In genomic region chr1:11051121-11051520, GRCh38 we compare ENCODE assay signal across 11 cellular contexts. TPM values are rescaled to one million over a fixed set of nuclear protein-coding genes. Genes with fewer than 3 reads are reported as not detected.
DNase-seq lines count a peak whose midpoint lies in the region; ATAC-seq and TF ChIP-seq lines count a peak whose summit lies in the region.
"Not testable (repeated sequence)": the region's sequence is repeated elsewhere in the genome, so short reads cannot be mapped to it uniquely, and the experiment has no call there.
"Had no signal": no experiment of that assay in that cellular context is flagged by ENCODE, and none has a peak within 500 bp of the region (broad histone marks: within the 10 kb centered on the region; RNA-seq: fewer than 3 reads in every experiment).

No MANE protein-coding gene starts in this region.

- peak overlapping the region; percentile 44 for H3K27ac Mint-ChIP-seq in activated T-helper 17 cell treated with anti-CD3 and anti-CD28 coated beads, Interleukin-2, amount 50 U/mL, for 72 hours
- H3K27ac Mint-ChIP-seq in neural crest cell (ENCODE audit: unreplicated experiment), result not testable (repeated sequence)
- peak overlapping the region; percentile 9 for H3K27ac Mint-ChIP-seq in stimulated activated effector memory CD8-positive, alpha-beta T cell treated with anti-CD3 and anti-CD28 coated beads, Interleukin-12 subunit alpha, Interleukin-12 subunit beta, amount 100 ng/mL, for 72 hours

- H3K27me3 Mint-ChIP-seq in activated T-helper 17 cell treated with anti-CD3 and anti-CD28 coated beads, Interleukin-2, amount 50 U/mL, for 72 hours; neural crest cell (ENCODE audit: low read depth): not testable (repeated sequence)

- H3K9ac ChIP-seq in OCI-LY3 (ENCODE audit: low read length); SK-N-MC (ENCODE audit: insufficient read length): not testable (repeated sequence)

- peak overlapping the region; percentile 65 for H3K4me2 ChIP-seq in OCI-LY3 (ENCODE audit: low read length)

- not testable (repeated sequence) for H4K20me1 ChIP-seq in OCI-LY3 (ENCODE audit: insufficient read depth, low read length)

- not testable (repeated sequence) for H3K79me2 ChIP-seq in OCI-LY3 (ENCODE audit: low read length)

- not testable (repeated sequence) for H3K4me1 Mint-ChIP-seq in activated T-helper 17 cell treated with anti-CD3 and anti-CD28 coated beads, Interleukin-2, amount 50 U/mL, for 72 hours; neural crest cell; stimulated activated effector memory CD8-positive, alpha-beta T cell treated with anti-CD3 and anti-CD28 coated beads, Interleukin-12 subunit alpha, Interleukin-12 subunit beta, amount 100 ng/mL, for 72 hours

- H3K4me3 Mint-ChIP-seq in activated T-helper 17 cell treated with anti-CD3 and anti-CD28 coated beads, Interleukin-2, amount 50 U/mL, for 72 hours, result peak overlapping the region; percentile 26
- H3K4me3 Mint-ChIP-seq in neural crest cell, result peak overlapping the region; percentile 16
- H3K4me3 Mint-ChIP-seq in stimulated activated effector memory CD8-positive, alpha-beta T cell treated with anti-CD3 and anti-CD28 coated beads, Interleukin-12 subunit alpha, Interleukin-12 subunit beta, amount 100 ng/mL, for 72 hours, result not testable (repeated sequence)

- ATAC-seq in activated T-helper 17 cell treated with anti-CD3 and anti-CD28 coated beads, Interleukin-2, amount 50 U/mL, for 72 hours (replicated peaks); stimulated activated effector memory CD8-positive, alpha-beta T cell treated with anti-CD3 and anti-CD28 coated beads, Interleukin-12 subunit alpha, Interleukin-12 subunit beta, amount 100 ng/mL, for 72 hours: not testable (repeated sequence)
- ATAC-seq in foreskin keratinocyte, result peak; percentile 42

- H3K36me3 ChIP-seq in OCI-LY3 (replicated peaks; ENCODE audit: low read depth, low read length); SK-N-MC (ENCODE audit: insufficient read depth, low read length): not testable (repeated sequence)

- peaks cover 17% of the 10 kb centered on the region for H3K36me3 Mint-ChIP-seq in activated T-helper 17 cell treated with anti-CD3 and anti-CD28 coated beads, Interleukin-2, amount 50 U/mL, for 72 hours (ENCODE audit: low read depth)
- H3K36me3 Mint-ChIP-seq in neural crest cell (ENCODE audit: low read depth), result not testable (repeated sequence)
- H3K36me3 Mint-ChIP-seq in stimulated activated effector memory CD8-positive, alpha-beta T cell treated with anti-CD3 and anti-CD28 coated beads, Interleukin-12 subunit alpha, Interleukin-12 subunit beta, amount 100 ng/mL, for 72 hours, result peaks cover 23% of the 10 kb centered on the region

- peaks cover 23% of the 10 kb centered on the region for H3K4me1 ChIP-seq in OCI-LY3 (ENCODE audit: low read length)
- H3K4me1 ChIP-seq in foreskin keratinocyte, result not testable (repeated sequence)

- TF ChIP-seq CTCF in HL-60 (IDR thresholded peaks at IDR 0.05; ENCODE audit: insufficient read depth, low read length); OCI-LY3 (IDR thresholded peaks at IDR 0.05; ENCODE audit: low read depth, low read length); foreskin keratinocyte (conservative IDR thresholded peaks at IDR 0.05); neural crest cell (conservative IDR thresholded peaks at IDR 0.05): not testable (repeated sequence)

- H3K27ac ChIP-seq in HL-60 (replicated peaks) (peak overlapping the region; percentile 68), OCI-LY3 (ENCODE audit: low read length) (peak overlapping the region; percentile 72), SK-N-MC (peak overlapping the region; percentile 69; the same call in 1 of the 2 replicates)
- not testable (repeated sequence) for H3K27ac ChIP-seq in foreskin keratinocyte

- not testable (repeated sequence) for DNase-seq in HL-60 (ENCODE audit: low read depth in 1 of 2, low spot score in 1 of 2); SK-N-MC (ENCODE audit: low read depth, low spot score); neural crest cell (ENCODE audit: low read depth, low spot score); stimulated activated effector memory CD8-positive, alpha-beta T cell treated with anti-CD3 and anti-CD28 coated beads, Interleukin-12 subunit alpha, Interleukin-12 subunit beta, amount 100 ng/mL, for 72 hours (ENCODE audit: low spot score in 2 of 2)
- DNase-seq in foreskin keratinocyte, result peak in 1 of 2 donors; percentile 42

- not testable (repeated sequence) for H3K9me3 Mint-ChIP-seq in activated T-helper 17 cell treated with anti-CD3 and anti-CD28 coated beads, Interleukin-2, amount 50 U/mL, for 72 hours; neural crest cell; stimulated activated effector memory CD8-positive, alpha-beta T cell treated with anti-CD3 and anti-CD28 coated beads, Interleukin-12 subunit alpha, Interleukin-12 subunit beta, amount 100 ng/mL, for 72 hours

- not testable (repeated sequence) for H3K4me3 ChIP-seq in HL-60 (replicated peaks; ENCODE audit: insufficient read depth, low read length); OCI-LY3 (ENCODE audit: low read length); SK-N-MC

- H3K9me3 ChIP-seq in OCI-LY3 (ENCODE audit: insufficient read depth, low read length); SK-N-MC (ENCODE audit: low read depth, low read length): not testable (repeated sequence)

- not testable (repeated sequence) for H3K27me3 ChIP-seq in HL-60 (ENCODE audit: insufficient read depth, poor library complexity, severe bottlenecking); OCI-LY3 (ENCODE audit: low read depth, low read length); foreskin keratinocyte

- H2AFZ ChIP-seq in OCI-LY3 (ENCODE audit: low read depth, low read length), result not testable (repeated sequence)

RNA-seq across cellular contexts. Expression of gene MASP2, which starts 4.1 kb away (rescaled TPM):
- under 1 TPM in 1 of 2 donors, not detected in 1; 0.43 TPM for total RNA-seq in activated T-helper 17 cell treated with anti-CD3 and anti-CD28 coated beads, Interleukin-2, amount 50 U/mL, for 72 hours
- 0.07 and 0.24 TPM in 2 replicates for total RNA-seq in foreskin keratinocyte
- 0.11 TPM in 1 of 2 replicates, not detected in the other for polyA plus RNA-seq in foreskin keratinocyte
- total RNA-seq in neural crest cell, result 0.14 TPM in 1 of 2 replicates, not detected in the other
- total RNA-seq: B cell; CD4-positive, CD25-positive, alpha-beta regulatory T cell; GM23248 had no signal
- polyA plus RNA-seq: AG04450 had no signal

RNA-seq across cellular contexts. Expression of gene SRM, which starts 8.7 kb away (rescaled TPM):
- 100 to 1,000 TPM in 1 of 2 donors, 10 to 100 TPM in 1; 83.9 to 225 TPM for total RNA-seq in activated T-helper 17 cell treated with anti-CD3 and anti-CD28 coated beads, Interleukin-2, amount 50 U/mL, for 72 hours
- total RNA-seq in foreskin keratinocyte, result 153 and 166 TPM in 2 replicates
- polyA plus RNA-seq in foreskin keratinocyte, result 243 and 245 TPM in 2 replicates
- 147 and 152 TPM in 2 replicates for total RNA-seq in neural crest cell

RNA-seq across cellular contexts. Expression of gene TARDBP, which starts 38.7 kb away (rescaled TPM):
- 100 to 1,000 TPM; 120 to 186 TPM for total RNA-seq in activated T-helper 17 cell treated with anti-CD3 and anti-CD28 coated beads, Interleukin-2, amount 50 U/mL, for 72 hours
- 155 and 178 TPM in 2 replicates for total RNA-seq in foreskin keratinocyte
- 101 and 125 TPM in 2 replicates for polyA plus RNA-seq in foreskin keratinocyte
- 253 and 268 TPM in 2 replicates for total RNA-seq in neural crest cell

RNA-seq across cellular contexts. Expression of gene EXOSC10, which starts 48.5 kb away (rescaled TPM):
- total RNA-seq in activated T-helper 17 cell treated with anti-CD3 and anti-CD28 coated beads, Interleukin-2, amount 50 U/mL, for 72 hours, result 100 to 1,000 TPM in 1 of 2 donors, 10 to 100 TPM in 1; 69.0 to 102 TPM
- 76.9 and 82.5 TPM in 2 replicates for total RNA-seq in foreskin keratinocyte
- polyA plus RNA-seq in foreskin keratinocyte, result 47.9 and 58.2 TPM in 2 replicates
- total RNA-seq in neural crest cell, result 115 and 127 TPM in 2 replicates
